18 cellular contexts compared by ENCODE assay signal in the genomic region with DNA sequence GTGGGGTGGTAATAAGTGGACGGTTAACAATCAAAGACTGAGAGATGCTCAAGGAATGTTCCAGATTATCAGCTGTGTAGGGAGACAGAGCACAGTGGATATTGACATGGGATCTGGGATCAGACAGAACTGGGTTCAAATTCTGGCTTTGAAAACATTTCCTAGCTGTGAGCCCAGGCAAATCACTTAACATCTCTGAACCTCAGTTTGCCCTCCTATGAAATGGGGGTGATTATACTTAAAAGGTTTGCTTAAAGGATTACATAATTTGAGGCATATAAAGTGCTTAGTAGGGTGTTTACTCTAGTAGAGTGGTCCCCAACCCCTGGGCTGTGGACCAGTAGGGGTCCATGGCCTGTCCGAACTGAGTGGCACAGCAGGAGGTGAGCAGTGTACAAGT.
DNase-seq lines count a peak whose midpoint lies in the region; ATAC-seq, FAIRE-seq and TF ChIP-seq lines count a peak whose summit lies in the region.
"Had no signal": no experiment of that assay in that cellular context is flagged by ENCODE, and none has a peak within 500 bp of the region (broad histone marks: within the 10 kb centered on the region; RNA-seq: fewer than 3 reads in every experiment).

No MANE protein-coding gene starts in this region.

- H3K36me3 Mint-ChIP-seq in T-helper 1 cell treated with Interleukin-12 subunit alpha and Interleukin-12 subunit beta and Interleukin-4 antibody, amounts not matched to agents 30 μg/mL and 1 μg/mL, for 36 hours (ENCODE audit: low read depth): peaks cover 2% of the 10 kb centered on the region
- peaks cover 8% of the 10 kb centered on the region for H3K36me3 Mint-ChIP-seq in stimulated activated naive CD8-positive, alpha-beta T cell treated with anti-CD3 and anti-CD28 coated beads, Interleukin-15, Interleukin-2, amounts not matched to agents 100 ng/mL and 50 ng/mL, for 24 hours (ENCODE audit: low read depth)

- no peaks in the 10 kb centered on the region for H3K9me1 ChIP-seq in K562 (ENCODE audit: control insufficient read depth, insufficient read depth, low read length)

- TF ChIP-seq EP300 in K562 (IDR thresholded peaks at IDR 0.05; ENCODE audit: low read length): no peak

- H3K36me3 ChIP-seq in K562 (ENCODE audit: control insufficient read depth, insufficient read depth, low read length) (no peaks in the 10 kb centered on the region), mucosa of descending colon (ENCODE audit: low read depth) (no peaks in the 10 kb centered on the region)
- H3K36me3 ChIP-seq: SJCRH30 had no signal

- ATAC-seq in stimulated activated naive CD8-positive, alpha-beta T cell treated with anti-CD3 and anti-CD28 coated beads, Interleukin-15, Interleukin-2, amounts not matched to agents 100 U/mL and 50 U/mL, for 24 hours: no peak
- no peak for ATAC-seq in K562
- ATAC-seq in mucosa of descending colon: no peak

- H3K27me3 ChIP-seq in K562 (ENCODE audit: control insufficient read depth in 2 of 2, insufficient read depth in 2 of 2, low read length in 2 of 2): peaks cover 0 to 3% of the 10 kb centered on the region in 2 experiments; a peak in 2 of 5 replicates
- H3K27me3 ChIP-seq: SJCRH30 had no signal

- CTCF ChIA-PET in K562 (lab: Yijun Ruan, JAX; ENCODE audit: low intra/inter-chr PET ratio): no interaction called here

- no peak overlapping the region for H3K4me3 ChIP-seq in K562
- no peak overlapping the region for H3K4me3 ChIP-seq in mucosa of descending colon
- H3K4me3 ChIP-seq: SJCRH30 had no signal

- H3K4me2 ChIP-seq in K562 (ENCODE audit: insufficient read depth, low read length): no peak overlapping the region

- H4K20me1 ChIP-seq in K562 (replicated peaks; ENCODE audit: control insufficient read depth, insufficient read depth, low read length): no peaks in the 10 kb centered on the region; the same call in 1 of the 2 replicates

- TF ChIP-seq CTCF in K562 (IDR thresholded peaks at IDR 0.05 in 2 of 3, conservative IDR thresholded peaks at IDR 0.05 in 1 of 3; ENCODE audit: insufficient read depth in 2 of 3, low read depth in 1 of 3, low read length in 3 of 3): no peak
- TF ChIP-seq CTCF in mucosa of descending colon (IDR thresholded peaks at IDR 0.05): no peak

- no peaks in the 10 kb centered on the region for H3K4me1 ChIP-seq in K562 (replicated peaks in 1 of 2; ENCODE audit: control insufficient read depth in 2 of 2, insufficient read depth in 2 of 2, low read length in 2 of 2)
- H3K4me1 ChIP-seq in mucosa of descending colon (ENCODE audit: low read depth): no peaks in the 10 kb centered on the region
- H3K4me1 ChIP-seq: Caco-2 had no signal

- WGBS in K562 (ENCODE audit: insufficient coverage, low coverage, missing lambda C conversion rate): 3% methylated on average over 2 of the region's 2 CpGs

- DNase-seq in T-helper 1 cell (no peak), K562 (ENCODE audit: extremely low read depth in 1 of 4, low spot score in 3 of 4) (no peak), mucosa of descending colon (no peak), glomerular visceral epithelial cell (ENCODE audit: extremely low spot score) (no peak), NCI-H146 treated with DMSO at 0.1 percent for 48 hours (lab: John Stamatoyannopoulos, UW; ENCODE audit: unreplicated experiment) (no peak)
- no peak for DNase-seq in stimulated activated naive CD8-positive, alpha-beta T cell treated with anti-CD3 and anti-CD28 coated beads, Interleukin-15, Interleukin-2, amounts not matched to agents 100 U/mL and 50 U/mL, for 24 hours
- DNase-seq: Caco-2, DMS153, HCEC 1CT, NCI-H1105 treated with DMSO at 0.1 percent for 48 hours, NCI-H187, NCI-H69, RPMI8226, SJCRH30 had no signal

- peaks cover 46% of the 10 kb centered on the region for H3K4me1 Mint-ChIP-seq in T-helper 1 cell treated with Interleukin-12 subunit alpha and Interleukin-12 subunit beta and Interleukin-4 antibody, amounts not matched to agents 30 μg/mL and 1 μg/mL, for 36 hours (ENCODE audit: low read depth)
- peaks cover 81% of the 10 kb centered on the region for H3K4me1 Mint-ChIP-seq in stimulated activated naive CD8-positive, alpha-beta T cell treated with anti-CD3 and anti-CD28 coated beads, Interleukin-15, Interleukin-2, amounts not matched to agents 100 ng/mL and 50 ng/mL, for 24 hours (ENCODE audit: low read depth)

- POLR2A ChIA-PET in K562 (lab: Yijun Ruan, JAX): no interaction called here

- H2AFZ ChIP-seq in K562 (ENCODE audit: low read depth, low read length): no peak overlapping the region

- intact Hi-C loops in K562 (cut with micrococcal nuclease): no loop called here
- intact Hi-C loops in mucosa of descending colon (cut with DNase I, micrococcal nuclease): no loop called here

- no peak for FAIRE-seq in K562 (lab: Jason Lieb, UNC)
- FAIRE-seq: GM12892 had no signal

- H3K4me3 Mint-ChIP-seq in T-helper 1 cell treated with Interleukin-12 subunit alpha and Interleukin-12 subunit beta and Interleukin-4 antibody, amounts not matched to agents 30 μg/mL and 1 μg/mL, for 36 hours: no peak overlapping the region
- peak overlapping the region; percentile 61 for H3K4me3 Mint-ChIP-seq in stimulated activated naive CD8-positive, alpha-beta T cell treated with anti-CD3 and anti-CD28 coated beads, Interleukin-15, Interleukin-2, amounts not matched to agents 100 ng/mL and 50 ng/mL, for 24 hours

- H3K9me3 Mint-ChIP-seq in T-helper 1 cell treated with Interleukin-12 subunit alpha and Interleukin-12 subunit beta and Interleukin-4 antibody, amounts not matched to agents 30 μg/mL and 1 μg/mL, for 36 hours: no peaks in the 10 kb centered on the region
- H3K9me3 Mint-ChIP-seq in stimulated activated naive CD8-positive, alpha-beta T cell treated with anti-CD3 and anti-CD28 coated beads, Interleukin-15, Interleukin-2, amounts not matched to agents 100 ng/mL and 50 ng/mL, for 24 hours: peaks cover 5% of the 10 kb centered on the region

- TF ChIP-seq POLR2A in K562 (conservative IDR thresholded peaks at IDR 0.05): no peak

- in situ Hi-C loops in K562 (cut with MboI): no loop called here

- H3K27ac ChIP-seq in K562 (ENCODE audit: extremely low read depth, low read depth, low read length): no peak overlapping the region
- H3K27ac ChIP-seq: 22Rv1, SJCRH30 had no signal

- no peaks in the 10 kb centered on the region for H3K79me2 ChIP-seq in K562 (ENCODE audit: control insufficient read depth, insufficient read depth, low read length)

- no TSS peak for BruUV-seq in K562 (replicated peaks; lab: Mats Ljungman, UMichigan)

- H3K9ac ChIP-seq in K562 (ENCODE audit: insufficient read depth in 1 of 2, low read depth in 2 of 2, low read length in 2 of 2): no peak overlapping the region

- H3K27ac Mint-ChIP-seq in T-helper 1 cell treated with Interleukin-12 subunit alpha and Interleukin-12 subunit beta and Interleukin-4 antibody, amounts not matched to agents 30 μg/mL and 1 μg/mL, for 36 hours: peak overlapping the region; percentile 21
- H3K27ac Mint-ChIP-seq in stimulated activated naive CD8-positive, alpha-beta T cell treated with anti-CD3 and anti-CD28 coated beads, Interleukin-15, Interleukin-2, amounts not matched to agents 100 ng/mL and 50 ng/mL, for 24 hours: peak overlapping the region; percentile 90

- H3K9me3 ChIP-seq in K562 (replicated peaks; ENCODE audit: control insufficient read depth, insufficient read depth, low read depth, low read length) (no peaks in the 10 kb centered on the region), mucosa of descending colon (no peaks in the 10 kb centered on the region)
- H3K9me3 ChIP-seq: Caco-2, SJCRH30 had no signal

- no peak for TF ChIP-seq RAD21 in K562 (CRISPR knock-in tag; conservative IDR thresholded peaks at IDR 0.05 in 1 of 2, IDR thresholded peaks at IDR 0.05 in 1 of 2)

- no peaks in the 10 kb centered on the region for H3K27me3 Mint-ChIP-seq in T-helper 1 cell treated with Interleukin-12 subunit alpha and Interleukin-12 subunit beta and Interleukin-4 antibody, amounts not matched to agents 30 μg/mL and 1 μg/mL, for 36 hours (ENCODE audit: low read depth)
- no peaks in the 10 kb centered on the region for H3K27me3 Mint-ChIP-seq in stimulated activated naive CD8-positive, alpha-beta T cell treated with anti-CD3 and anti-CD28 coated beads, Interleukin-15, Interleukin-2, amounts not matched to agents 100 ng/mL and 50 ng/mL, for 24 hours

TF ChIP-seq in K562, 482 proteins besides CTCF, POLR2A, EP300 and RAD21:
- TF ChIP-seq RBM25 (IDR thresholded peaks at IDR 0.05; ENCODE audit: low read depth, low read length, severe bottlenecking): peak; percentile 68
- TF ChIP-seq HMG20B (CRISPR knock-in tag; IDR thresholded peaks at IDR 0.05): no peak
- no peak for TF ChIP-seq PCBP1 (IDR thresholded peaks at IDR 0.05; ENCODE audit: low read depth, low read length, poor library complexity, severe bottlenecking)
